14 cellular contexts compared by ENCODE assay signal in the genomic region with DNA sequence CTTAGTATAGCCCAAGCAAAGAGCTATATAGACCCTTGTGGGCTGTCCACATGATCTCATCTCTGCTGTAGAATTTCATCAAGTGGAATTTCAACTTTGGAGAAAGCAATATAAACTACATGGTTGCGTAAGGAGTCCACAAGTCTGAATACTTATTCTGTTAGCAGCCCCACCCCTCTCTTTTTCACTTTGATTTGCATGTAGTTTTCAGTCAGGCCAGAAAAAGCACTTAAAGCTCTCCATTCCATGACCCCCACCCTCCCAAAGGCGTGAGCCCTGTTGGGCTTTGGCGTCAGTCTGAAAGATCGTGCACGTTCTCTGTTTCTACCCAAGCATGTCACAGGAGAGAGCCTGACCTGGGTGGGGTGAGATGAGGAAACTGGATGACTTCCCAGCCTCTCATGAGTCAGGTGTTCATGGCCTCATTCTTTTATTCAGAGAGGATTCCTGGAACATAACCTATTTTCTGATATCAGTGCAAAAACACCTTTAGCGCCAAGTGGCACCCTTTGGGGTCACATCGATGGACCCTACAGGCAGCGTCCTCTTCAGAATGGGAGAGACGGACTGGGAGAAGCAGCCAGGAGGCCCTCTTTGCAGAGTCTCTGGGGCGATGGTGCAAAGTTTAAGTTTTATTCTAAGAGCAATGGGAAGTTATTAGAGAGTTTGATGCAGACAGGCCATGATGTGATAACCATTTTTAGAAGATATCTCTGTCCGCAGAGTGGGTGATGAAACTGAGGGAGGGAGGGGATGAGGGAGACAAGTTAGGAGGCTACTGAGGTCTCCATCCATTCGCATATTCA. TPM values are rescaled to one million over a fixed set of nuclear protein-coding genes. Genes with fewer than 3 reads are reported as not detected.
A peak's percentile ranks its signal among the peaks of the same experiment; 100 is the strongest.
DNase-seq lines count a peak whose midpoint lies in the region; ATAC-seq and TF ChIP-seq lines count a peak whose summit lies in the region.
"Had no signal": no experiment of that assay in that cellular context is flagged by ENCODE, and none has a peak within 500 bp of the region (broad histone marks: within the 10 kb centered on the region; RNA-seq: fewer than 3 reads in every experiment).

No MANE protein-coding gene starts in this region.

- peaks cover 14% of the 10 kb centered on the region for H3K9me3 Mint-ChIP-seq in neural progenitor cell

- H3K27ac Mint-ChIP-seq in neural progenitor cell = peak overlapping the region; percentile 13
- H3K27ac Mint-ChIP-seq: naive B cell had no signal

- CTCF ChIA-PET in AG04450 (lab: Charles Lee) = interaction anchor here (0.6 to 4.2 kb wide), 4 partner anchors 11 to 1212 kb away, joined by 3 to 30 read pairs (median 3); no protein-coding TSS in a partner anchor
- CTCF ChIA-PET in RWPE1 (lab: Yijun Ruan, JAX) = interaction anchor here (0.6 kb wide), 1 partner anchor 224 kb away, joined by 4 read pairs; no protein-coding TSS in a partner anchor

- H3K36me3 Mint-ChIP-seq in neural progenitor cell = no peaks in the 10 kb centered on the region

- no peak overlapping the region for H3K4me2 ChIP-seq in neural progenitor cell

- H3K9ac ChIP-seq in neural progenitor cell = no peak overlapping the region

- no peaks in the 10 kb centered on the region for H3K27me3 ChIP-seq in AG04450 (ENCODE audit: control insufficient read depth, insufficient read depth, low read length)
- H3K27me3 ChIP-seq in neural progenitor cell = no peaks in the 10 kb centered on the region
- H3K27me3 ChIP-seq in aorta (ENCODE audit: control insufficient read depth in 1 of 2, insufficient read depth in 2 of 2, low read length in 1 of 2) = no peaks in the 10 kb centered on the region
- H3K27me3 ChIP-seq: SJSA1 had no signal

- WGBS in aorta, 2 donors = 93 to 97% methylated on average over 12 of the region's 12 CpGs

- ATAC-seq in aorta (ENCODE audit: low FRiP score) = no peak

- H3K27me3 Mint-ChIP-seq in neural progenitor cell (ENCODE audit: insufficient read depth, low read depth) = peaks cover 14% of the 10 kb centered on the region

- H3K27ac ChIP-seq in AG04450 (ENCODE audit: low read depth, low read length) (peak overlapping the region; percentile 31), RWPE1 (peak overlapping the region; percentile 68), neural progenitor cell (no peak overlapping the region), aorta (ENCODE audit: low read depth in 1 of 2, low read length in 2 of 2) (no peak overlapping the region)
- H3K27ac ChIP-seq: SJSA1, tibial artery had no signal

- no peaks in the 10 kb centered on the region for H4K20me1 ChIP-seq in neural progenitor cell (ENCODE audit: low read depth)

- intact Hi-C loops in aorta (cut with DNase I) = no loop called here

- no peaks in the 10 kb centered on the region for H3K36me3 ChIP-seq in neural progenitor cell
- H3K36me3 ChIP-seq in aorta (ENCODE audit: control insufficient read depth in 1 of 2, insufficient read depth in 2 of 2, low read length in 1 of 2) = no peaks in the 10 kb centered on the region
- H3K36me3 ChIP-seq: SJSA1, tibial artery had no signal

- no peaks in the 10 kb centered on the region for H3K79me2 ChIP-seq in neural progenitor cell (ENCODE audit: low read depth)

- POLR2A ChIA-PET in AG04450 (lab: Yijun Ruan, JAX) (interaction anchor here (0.6 to 1.5 kb wide), 2 partner anchors 12 to 27 kb away, joined by 4 to 8 read pairs; no protein-coding TSS in a partner anchor), RWPE1 (lab: Yijun Ruan, JAX; ENCODE audit: low non-redundant PET) (no interaction called here)

- H3K4me3 ChIP-seq in AG04450 (ENCODE audit: low read depth, low read length) (no peak overlapping the region), neural progenitor cell (no peak overlapping the region), aorta (ENCODE audit: low read length in 2 of 2) (no peak overlapping the region)
- H3K4me3 ChIP-seq: SJSA1, tibial artery had no signal

- H3K4me1 ChIP-seq in neural progenitor cell (no peaks in the 10 kb centered on the region), aorta (ENCODE audit: control insufficient read depth in 1 of 2, insufficient read depth in 2 of 2, low read length in 2 of 2) (no peaks in the 10 kb centered on the region)
- H3K4me1 ChIP-seq: tibial artery had no signal

- TF ChIP-seq CTCF in AG04450 (IDR thresholded peaks at IDR 0.05; ENCODE audit: low read depth, low read length) (no peak), RWPE1 (conservative IDR thresholded peaks at IDR 0.05; ENCODE audit: low read depth) (no peak), neural progenitor cell (IDR thresholded peaks at IDR 0.05) (no peak), GM13977 (IDR thresholded peaks at IDR 0.05; ENCODE audit: extremely low read depth, insufficient read depth, missing control alignments) (no peak)

- peaks cover 5% of the 10 kb centered on the region; the same call in 1 of the 2 replicates for H3K9me3 ChIP-seq in AG04450 (ENCODE audit: control insufficient read depth, insufficient read depth, low read length)
- H3K9me3 ChIP-seq in neural progenitor cell (ENCODE audit: low read depth) = no peaks in the 10 kb centered on the region
- peaks cover 5% of the 10 kb centered on the region for H3K9me3 ChIP-seq in aorta (ENCODE audit: control insufficient read depth, low read length)
- H3K9me3 ChIP-seq: SJSA1 had no signal

- DNase-seq in AG04450 (ENCODE audit: low read depth, low spot score) (no peak), RWPE1 (ENCODE audit: low spot score) (peak; percentile 80), glomerular visceral epithelial cell (ENCODE audit: extremely low spot score) (peak; percentile 42), neural progenitor cell (ENCODE audit: low spot score) (no peak), dermis blood vessel endothelial cell (no peak), aorta (no peak), GM13977 (ENCODE audit: low spot score) (no peak)
- DNase-seq in activated T-cell treated with anti-CD3 and anti-CD28 coated beads, Interleukin-2, amount 50 U/mL, for 1 hour = no peak
- DNase-seq: activated CD4-positive, CD25-positive, alpha-beta regulatory T cell; naive B cell; NCI-H1105 treated with DMSO at 0.1 percent for 48 hours; NCI-H526; tibial artery had no signal

- peaks cover 3% of the 10 kb centered on the region for H3K4me1 Mint-ChIP-seq in neural progenitor cell

- in situ Hi-C loops in GM13977 (cut with MboI; ENCODE audit: low pct_unique_long_range_greater_than_20kb, low sequenced_read_pairs, unreplicated experiment) = no loop called here

- H2AFZ ChIP-seq in neural progenitor cell (replicated peaks) = no peak overlapping the region

- no peak overlapping the region for H3K4me3 Mint-ChIP-seq in neural progenitor cell
- H3K4me3 Mint-ChIP-seq: naive B cell had no signal

- H3F3A ChIP-seq in neural progenitor cell (ENCODE audit: low read depth) = no peaks in the 10 kb centered on the region

RNA-seq across cellular contexts. Expression of a gene that starts 55.8 kb away (rescaled TPM):
- 7.4 and 11.9 TPM in 2 replicates for polyA plus RNA-seq in AG04450 (2011; rRNA removed)
- 1.4 and 2.3 TPM in 2 replicates for polyA minus RNA-seq in AG04450 (2011; rRNA and poly(A)+ RNA removed)
- 20.9 and 36.2 TPM in 2 replicates for total RNA-seq in neural progenitor cell (ENCODE audit: low replicate concordance)
- 8.1 and 10.2 TPM in 2 replicates for total RNA-seq in dermis blood vessel endothelial cell
- 1 to 10 TPM; 7.1 to 9.0 TPM for total RNA-seq in aorta
- 10 to 100 TPM; 11.4 to 19.5 TPM for polyA plus RNA-seq in aorta

RNA-seq across cellular contexts. Expression of a gene that starts 56.0 kb away (rescaled TPM):
- polyA plus RNA-seq in AG04450 (2011; rRNA removed) (38.4 and 39.0 TPM in 2 replicates), aorta (10 to 100 TPM; 14.3 to 37.1 TPM)
- polyA minus RNA-seq in AG04450 (2011; rRNA and poly(A)+ RNA removed) = 47.3 and 50.0 TPM in 2 replicates
- total RNA-seq in neural progenitor cell (ENCODE audit: low replicate concordance) (33.4 and 44.1 TPM in 2 replicates), dermis blood vessel endothelial cell (43.6 and 60.0 TPM in 2 replicates), aorta (10 to 100 TPM; 29.7 to 36.7 TPM)

Comparison
In these comparisons a context has a peak if more than half of its experiments do, and no peak if none do; other contexts are left out.
1. DNase-seq: peak in RWPE1 (single experiment) and glomerular visceral epithelial cell (single experiment); none in AG04450 (single experiment), neural progenitor cell (single experiment), dermis blood vessel endothelial cell (single experiment), aorta (0 of 2), activated T-cell treated with anti-CD3 and anti-CD28 coated beads, Interleukin-2, amount 50 U/mL, for 1 hour (single experiment) and GM13977 (single experiment).
2. H3K27ac ChIP-seq: peak in AG04450 (single experiment) and RWPE1 (single experiment); none in neural progenitor cell (single experiment) and aorta (0 of 2).